8 cellular contexts compared by ENCODE assay signal in the genomic region with DNA sequence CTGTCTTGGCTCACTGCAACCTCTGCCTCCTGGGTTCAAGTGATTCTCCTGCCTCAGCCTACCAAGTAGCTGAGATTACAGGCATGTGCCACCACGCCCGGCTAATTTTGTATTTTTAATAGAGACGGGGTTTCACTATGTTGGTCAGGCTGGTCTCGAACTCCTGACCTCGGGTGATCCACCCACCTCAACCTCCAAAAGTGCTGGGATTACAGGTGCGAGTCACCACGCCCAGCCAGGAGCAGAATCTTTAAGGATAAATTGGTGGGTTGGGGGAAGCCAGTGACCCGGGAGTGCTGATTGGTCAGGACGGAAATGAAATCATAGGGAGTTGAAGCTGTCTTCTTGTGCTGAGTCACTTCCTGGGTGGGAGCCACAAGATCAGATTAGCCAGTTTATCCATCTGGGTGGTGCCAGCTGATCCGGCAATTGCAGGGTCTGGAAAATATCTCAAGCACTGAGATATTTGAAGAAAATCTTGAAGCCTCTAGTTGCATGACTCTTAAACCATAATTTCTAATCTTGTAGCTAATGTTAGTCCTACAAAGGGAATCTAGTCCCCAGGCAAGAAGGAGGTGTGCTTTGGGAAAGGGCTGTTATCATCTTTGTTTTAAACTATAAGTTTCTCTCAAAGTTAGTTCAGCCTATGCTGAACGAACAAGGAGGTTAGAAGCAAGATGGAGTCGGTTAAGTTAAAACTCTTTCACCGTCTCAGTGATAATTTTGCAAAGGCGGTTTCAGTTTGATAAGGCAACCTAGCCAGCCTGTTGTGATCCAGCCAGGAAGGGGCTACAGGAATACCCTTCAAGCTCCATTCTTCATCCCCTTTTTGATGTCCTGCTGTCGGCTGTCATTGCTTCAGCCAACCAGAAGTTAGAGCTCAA. TPM values are rescaled to one million over a fixed set of nuclear protein-coding genes. Genes with fewer than 3 reads are reported as not detected.
DNase-seq lines count a peak whose midpoint lies in the region; ATAC-seq and TF ChIP-seq lines count a peak whose summit lies in the region.
"Not testable (repeated sequence)": the region's sequence is repeated elsewhere in the genome, so short reads cannot be mapped to it uniquely, and the experiment has no call there.

No MANE protein-coding gene starts in this region.

- 74% methylated on average over 15 of the region's 15 CpGs for WGBS in mammary epithelial cell (ENCODE audit: low coverage, missing lambda C conversion rate)

- H3K9me3 Mint-ChIP-seq in Caco-2 (ENCODE audit: unreplicated experiment) (peaks cover 41% of the 10 kb centered on the region), neural progenitor cell (peaks cover 13% of the 10 kb centered on the region)
- not testable (repeated sequence) for H3K9me3 Mint-ChIP-seq in activated T-cell treated with anti-CD3 and anti-CD28 coated beads, Interleukin-2, amount 50 U/mL, for 24 hours

- not testable (repeated sequence) for H3K27me3 Mint-ChIP-seq in Caco-2 (ENCODE audit: insufficient read depth, unreplicated experiment); activated T-cell treated with anti-CD3 and anti-CD28 coated beads, Interleukin-2, amount 50 U/mL, for 24 hours; neural progenitor cell (ENCODE audit: insufficient read depth, low read depth)

- H3K27ac Mint-ChIP-seq in Caco-2 (ENCODE audit: unreplicated experiment), result peak overlapping the region; percentile 87
- H3K27ac Mint-ChIP-seq in activated T-cell treated with anti-CD3 and anti-CD28 coated beads, Interleukin-2, amount 50 U/mL, for 24 hours, result peak overlapping the region; percentile 93
- H3K27ac Mint-ChIP-seq in neural progenitor cell, result not testable (repeated sequence)

- peaks cover 17% of the 10 kb centered on the region for H3K4me1 Mint-ChIP-seq in Caco-2 (ENCODE audit: low read depth, unreplicated experiment)
- H3K4me1 Mint-ChIP-seq in activated T-cell treated with anti-CD3 and anti-CD28 coated beads, Interleukin-2, amount 50 U/mL, for 24 hours (ENCODE audit: low read depth), result peaks cover 67% of the 10 kb centered on the region
- H3K4me1 Mint-ChIP-seq in neural progenitor cell, result peaks cover 14% of the 10 kb centered on the region

- not testable (repeated sequence) for H4K20me1 ChIP-seq in mammary epithelial cell (ENCODE audit: insufficient read depth, low read length); neural progenitor cell (ENCODE audit: low read depth)

- not testable (repeated sequence) for H3K27me3 ChIP-seq in Caco-2 (replicated peaks; ENCODE audit: control insufficient read depth, insufficient read depth, low read length); HUES6 (ENCODE audit: control insufficient read depth, insufficient read depth, low read length); SJSA1 (replicated peaks); mammary epithelial cell (ENCODE audit: insufficient read depth, low read length); neural progenitor cell; thoracic aorta (replicated peaks; ENCODE audit: insufficient read depth)

- H3K36me3 ChIP-seq in Caco-2 (ENCODE audit: control insufficient read depth, insufficient read depth, low read length); HUES6 (ENCODE audit: control insufficient read depth, insufficient read depth, low read length); SJSA1; mammary epithelial cell (ENCODE audit: insufficient read depth, low read length); neural progenitor cell; thoracic aorta: not testable (repeated sequence)

- in situ Hi-C loops in mammary epithelial cell (cut with MboI; ENCODE audit: low sequenced_read_pairs in 2 of 2), result not testable (repeated sequence)

- H3K9ac ChIP-seq in HUES6 (ENCODE audit: low read length), result peak overlapping the region; percentile 33
- not testable (repeated sequence) for H3K9ac ChIP-seq in mammary epithelial cell (ENCODE audit: insufficient read depth, low read length); neural progenitor cell

- H3K9me3 ChIP-seq in Caco-2 (peaks cover 35% of the 10 kb centered on the region), HUES6 (ENCODE audit: control insufficient read depth, insufficient read depth, low read depth, low read length) (peaks cover 12% of the 10 kb centered on the region; the same call in 1 of the 2 replicates), mammary epithelial cell (replicated peaks; ENCODE audit: insufficient read depth, low read length) (peaks cover 22% of the 10 kb centered on the region)
- H3K9me3 ChIP-seq in SJSA1 (replicated peaks); neural progenitor cell (ENCODE audit: low read depth); thoracic aorta: not testable (repeated sequence)

- H3K36me3 Mint-ChIP-seq in Caco-2 (ENCODE audit: insufficient read depth, unreplicated experiment), result peaks cover 38% of the 10 kb centered on the region
- H3K36me3 Mint-ChIP-seq in activated T-cell treated with anti-CD3 and anti-CD28 coated beads, Interleukin-2, amount 50 U/mL, for 24 hours (ENCODE audit: low read depth), result peaks cover 16% of the 10 kb centered on the region
- not testable (repeated sequence) for H3K36me3 Mint-ChIP-seq in neural progenitor cell

- BruUV-seq in Caco-2 (replicated peaks; lab: Mats Ljungman, UMichigan), result not testable (repeated sequence)
- BruUV-seq in mammary epithelial cell (replicated peaks; lab: Mats Ljungman, UMichigan), result TSS peak; percentile 43

- not testable (repeated sequence) for ATAC-seq in thoracic aorta (ENCODE audit: insufficient number of reproducible peaks, low FRiP score, low read depth)

- H3K4me1 ChIP-seq in Caco-2 (peaks cover 35% of the 10 kb centered on the region), HUES6 (ENCODE audit: control insufficient read depth, insufficient read depth, low read length) (peaks cover 22% of the 10 kb centered on the region), SJSA1 (replicated peaks) (peaks cover 50% of the 10 kb centered on the region), mammary epithelial cell (ENCODE audit: insufficient read depth, low read length) (peaks cover 20% of the 10 kb centered on the region), thoracic aorta (ENCODE audit: control insufficient read depth in 1 of 2, low read depth in 2 of 2) (peaks cover 29 to 53% of the 10 kb centered on the region in 2 donors)
- H3K4me1 ChIP-seq in neural progenitor cell, result not testable (repeated sequence)

- H3K4me3 Mint-ChIP-seq in Caco-2 (ENCODE audit: unreplicated experiment); neural progenitor cell: not testable (repeated sequence)
- H3K4me3 Mint-ChIP-seq in activated T-cell treated with anti-CD3 and anti-CD28 coated beads, Interleukin-2, amount 50 U/mL, for 24 hours, result peak overlapping the region; percentile 50

- not testable (repeated sequence) for TF ChIP-seq CTCF in Caco-2 (IDR thresholded peaks at IDR 0.05; ENCODE audit: insufficient read depth in 1 of 2, low read depth in 1 of 2, low read length in 1 of 2, severe bottlenecking in 1 of 2, unreplicated experiment in 1 of 2); mammary epithelial cell (conservative IDR thresholded peaks at IDR 0.05 in 1 of 2, IDR thresholded peaks at IDR 0.05 in 1 of 2; ENCODE audit: extremely low read depth in 1 of 2, insufficient read depth in 1 of 2, low read depth in 1 of 2, low read length in 2 of 2); fibroblast of villous mesenchyme (IDR thresholded peaks at IDR 0.05; ENCODE audit: insufficient read depth, low read depth, low read length); neural progenitor cell (IDR thresholded peaks at IDR 0.05); thoracic aorta (IDR thresholded peaks at IDR 0.05)

- DNase-seq in Caco-2; activated T-cell treated with anti-CD3 and anti-CD28 coated beads, Interleukin-2, amount 50 U/mL, for 24 hours; neural progenitor cell (ENCODE audit: low spot score); thoracic aorta (ENCODE audit: low spot score): not testable (repeated sequence)
- DNase-seq in SJSA1 (ENCODE audit: low read depth in 1 of 2, low spot score in 2 of 2), result peak; percentile 66 to 81
- DNase-seq in mammary epithelial cell, result peak; percentile 85
- peak; percentile 84 for DNase-seq in fibroblast of villous mesenchyme (ENCODE audit: low read depth)

- POLR2A ChIA-PET in Caco-2 (lab: Charles Lee), result interaction anchor here (0.6 kb wide), 1 partner anchor 75 kb away, joined by 4 read pairs; no protein-coding TSS in a partner anchor

- CTCF ChIA-PET in Caco-2 (lab: Charles Lee), result not testable (repeated sequence)
- CTCF ChIA-PET in mammary epithelial cell (lab: Charles Lee; ENCODE audit: low non-redundant PET), result interaction anchor here (0.6 to 0.9 kb wide), 2 partner anchors 81 to 670 kb away, joined by 5 read pairs; no protein-coding TSS in a partner anchor

- not testable (repeated sequence) for H3F3A ChIP-seq in neural progenitor cell (ENCODE audit: low read depth)

- not testable (repeated sequence) for H2AFZ ChIP-seq in mammary epithelial cell (ENCODE audit: low read depth, low read length)
- peak overlapping the region; percentile 22 for H2AFZ ChIP-seq in neural progenitor cell (replicated peaks)

- dilution Hi-C loops in mammary epithelial cell (cut with HindIII; ENCODE audit: low sequenced_read_pairs), result not testable (repeated sequence)

- intact Hi-C loops in Caco-2 (cut with micrococcal nuclease; ENCODE audit: unreplicated experiment), result loop anchor here (1.0 kb wide), 2 partner anchors 16 to 225 kb away; no protein-coding TSS in a partner anchor
- intact Hi-C loops in mammary epithelial cell (cut with micrococcal nuclease), result loop anchor here (1.0 kb wide), 1 partner anchor 16 kb away; no protein-coding TSS in a partner anchor

- not testable (repeated sequence) for H3K79me2 ChIP-seq in mammary epithelial cell (ENCODE audit: insufficient read depth, low read length); neural progenitor cell (ENCODE audit: low read depth)

- peak overlapping the region; percentile 69 for H3K27ac ChIP-seq in HUES6 (ENCODE audit: low read depth, low read length)
- peak overlapping the region; percentile 92 for H3K27ac ChIP-seq in SJSA1
- H3K27ac ChIP-seq in mammary epithelial cell (ENCODE audit: insufficient read depth, low read depth, low read length), result peak overlapping the region; percentile 84
- not testable (repeated sequence) for H3K27ac ChIP-seq in neural progenitor cell
- H3K27ac ChIP-seq in thoracic aorta, result peak overlapping the region; percentile 98

- H3K4me3 ChIP-seq in Caco-2 (ENCODE audit: low read depth, low read length); HUES6 (ENCODE audit: low read depth, low read length); SJSA1; mammary epithelial cell (replicated peaks in 1 of 3; ENCODE audit: insufficient read depth in 1 of 3, low read depth in 2 of 3, low read length in 3 of 3); fibroblast of villous mesenchyme (ENCODE audit: low read depth, low read length); neural progenitor cell; thoracic aorta: not testable (repeated sequence)

- H3K4me2 ChIP-seq in mammary epithelial cell (ENCODE audit: insufficient read depth, low read depth, low read length); neural progenitor cell: not testable (repeated sequence)

RNA-seq across cellular contexts. Expression of a gene that starts 5.0 kb away (rescaled TPM):
- total RNA-seq in Caco-2 (2022) (6.2 and 8.8 TPM in 2 replicates), mammary epithelial cell (1 to 10 TPM; 5.0 to 5.7 TPM), fibroblast of villous mesenchyme (6.8 and 7.3 TPM in 2 replicates), neural progenitor cell (ENCODE audit: low replicate concordance) (18.3 and 29.4 TPM in 2 replicates), thoracic aorta (10 to 100 TPM; 12.8 to 27.2 TPM)
- 14.2 and 14.8 TPM in 2 replicates for total RNA-seq in SJSA1 (2014; rRNA removed; shearing (Covaris generic))
- 6.2 TPM for polyA plus RNA-seq in mammary epithelial cell
- 8.4 TPM for polyA minus RNA-seq in mammary epithelial cell
